17 cellular contexts compared by ENCODE assay signal in genomic region chr20:58575776-58576589, GRCh38.
"Had no signal": no experiment of that assay in that cellular context is flagged by ENCODE, and none has a peak within 500 bp of the region (broad histone marks: within the 10 kb centered on the region; RNA-seq: fewer than 3 reads in every experiment).

No MANE protein-coding gene starts in this region.

- H3K36me3 Mint-ChIP-seq: naive thymus-derived CD4-positive, alpha-beta T cell had no signal

- H3K4me1 ChIP-seq: uterus had no signal

- ATAC-seq: left cardiac atrium; left ventricle myocardium superior; naive thymus-derived CD4-positive, alpha-beta T cell; right cardiac atrium had no signal

- H3K36me3 ChIP-seq: uterus had no signal

- H3K4me3 ChIP-seq: coronary artery, hepatocyte, lung, uterus had no signal

- DNase-seq: effector CD8-positive, alpha-beta T cell; foreskin melanocyte; head of caudate nucleus; kidney; left cardiac atrium; left ventricle myocardium superior; naive thymus-derived CD4-positive, alpha-beta T cell; right cardiac atrium; stimulated activated CD4-positive, alpha-beta T cell treated with anti-CD3 and anti-CD28 coated beads, Interleukin-15, amount 100 ng/mL, for 24 hours; stimulated activated CD4-positive, alpha-beta T cell treated with anti-CD3 and anti-CD28 coated beads, Interleukin-2, amount 100 ng/mL, for 24 hours; stimulated activated CD4-positive, alpha-beta T cell treated with anti-CD3 and anti-CD28 coated beads, Interleukin-4, amount 100 ng/mL, for 4 hours; stimulated activated naive CD4-positive, alpha-beta T cell treated with Interleukin-2 at 50 U/mL for 16 hours; trophoblast cell; uterus had no signal

- H3K27ac ChIP-seq: coronary artery, hepatocyte, uterus had no signal

- H3K27me3 ChIP-seq: uterus had no signal

- H3K9me3 ChIP-seq: uterus had no signal

- H3K4me3 Mint-ChIP-seq: naive thymus-derived CD4-positive, alpha-beta T cell had no signal
